Comparison of ENCODE assay signal across 7 cellular contexts in the genomic region with DNA sequence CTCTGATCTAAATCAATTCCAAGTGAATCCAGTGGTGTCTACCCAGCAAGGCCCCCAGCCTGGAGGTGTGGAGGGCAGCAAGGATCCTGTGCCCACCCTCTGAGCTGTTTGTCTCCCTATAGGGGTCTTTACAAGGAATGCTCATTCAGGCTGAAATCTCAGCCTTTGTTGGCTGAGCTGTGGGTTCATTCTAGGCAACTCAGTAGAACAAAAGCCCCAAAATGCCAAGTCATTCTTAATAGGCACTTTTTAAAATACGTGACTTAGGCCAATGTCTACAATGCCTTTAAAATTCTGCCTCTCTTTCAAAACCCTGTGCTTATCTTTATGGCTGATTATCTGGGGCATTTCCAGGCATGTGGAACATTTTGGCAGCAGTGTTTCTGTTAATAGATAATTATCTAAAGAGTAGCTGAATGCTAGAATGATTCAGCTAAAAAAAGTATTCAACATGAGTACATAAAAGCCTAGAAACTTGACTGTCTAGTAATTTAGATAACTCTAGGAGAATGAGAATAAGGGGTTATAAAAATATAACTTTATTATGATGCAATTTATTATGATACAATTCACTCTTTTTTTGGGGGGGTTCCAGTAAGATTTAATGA. TPM values are rescaled to one million over a fixed set of nuclear protein-coding genes. Genes with fewer than 3 reads are reported as not detected.
DNase-seq lines count a peak whose midpoint lies in the region; ATAC-seq and TF ChIP-seq lines count a peak whose summit lies in the region.
"Had no signal": no experiment of that assay in that cellular context is flagged by ENCODE, and none has a peak within 500 bp of the region (broad histone marks: within the 10 kb centered on the region; RNA-seq: fewer than 3 reads in every experiment).

No MANE protein-coding gene starts in this region.

- H3K9me3 ChIP-seq in esophagus (ENCODE audit: control insufficient read depth in 2 of 2, insufficient read depth in 1 of 2, low read depth in 1 of 2, low read length in 1 of 2), result peaks cover 0 to 2% of the 10 kb centered on the region in 2 donors
- H3K9me3 ChIP-seq in psoas muscle, result peaks cover 2% of the 10 kb centered on the region
- H3K9me3 ChIP-seq: Peyer's patch had no signal

- DNase-seq in NCI-H1105 treated with DMSO at 0.1 percent for 48 hours (lab: John Stamatoyannopoulos, UW) (peak; percentile 66), stromal cell of bone marrow (ENCODE audit: low read depth) (peak; percentile 53), psoas muscle (no peak)
- DNase-seq: Peyer's patch had no signal

- H3K27ac ChIP-seq in esophagus (ENCODE audit: low read depth in 2 of 2, low read length in 1 of 2) (peak overlapping the region; percentile 52 to 82), psoas muscle (no peak overlapping the region)

- intact Hi-C loops in psoas muscle (cut with DNase I), result no loop called here

- H3K36me3 ChIP-seq in esophagus (ENCODE audit: control insufficient read depth in 2 of 2, insufficient read depth in 2 of 2, low read length in 1 of 2), result no peaks in the 10 kb centered on the region
- H3K36me3 ChIP-seq in psoas muscle (ENCODE audit: insufficient read depth in 1 of 2, low read depth in 1 of 2), result no peaks in the 10 kb centered on the region
- H3K36me3 ChIP-seq: Peyer's patch had no signal

- H3K4me3 ChIP-seq in esophagus (ENCODE audit: low read depth in 1 of 2, low read length in 2 of 2) (no peak overlapping the region), psoas muscle (no peak overlapping the region)
- H3K4me3 ChIP-seq: Peyer's patch had no signal

- H3K4me1 ChIP-seq in esophagus (ENCODE audit: control insufficient read depth in 2 of 2, insufficient read depth in 2 of 2, low read length in 1 of 2) (peaks cover 0 to 4% of the 10 kb centered on the region in 2 donors), psoas muscle (no peaks in the 10 kb centered on the region)

- no peak for ATAC-seq in psoas muscle
- ATAC-seq in GM19395 (IDR thresholded peaks at IDR 0.05; ENCODE audit: unreplicated experiment), result no peak
- ATAC-seq in HG03521 (IDR thresholded peaks at IDR 0.05; ENCODE audit: unreplicated experiment), result no peak

- TF ChIP-seq CTCF in psoas muscle (IDR thresholded peaks at IDR 0.05), result no peak

- 19 to 31% methylated on average over 1 of the region's 1 CpG for WGBS in esophagus, 2 donors
- 38 to 49% (median 40%) methylated on average over 1 of the region's 1 CpG for WGBS in psoas muscle, 3 donors

- H3K27me3 ChIP-seq in esophagus (ENCODE audit: control insufficient read depth in 1 of 2, insufficient read depth in 2 of 2, low read length in 2 of 2), result no peaks in the 10 kb centered on the region
- H3K27me3 ChIP-seq in psoas muscle (ENCODE audit: insufficient read depth in 3 of 3, low read length in 2 of 3), result peaks cover 0 to under 1% (median 0%) of the 10 kb centered on the region in 3 donors
- H3K27me3 ChIP-seq: Peyer's patch had no signal

RNA-seq across cellular contexts. Expression of gene UGT1A6, which starts 7.4 kb away (rescaled TPM):
- 10 to 100 TPM in 1 of 2 donors, 1 to 10 TPM in 1; 4.8 to 22.4 TPM for polyA plus RNA-seq in esophagus
- not detected for total RNA-seq in psoas muscle
- not detected for polyA plus RNA-seq in psoas muscle

RNA-seq across cellular contexts. Expression of gene UGT1A5, which starts 12.6 kb away (rescaled TPM):
- 1 to 10 TPM in 1 of 2 donors, under 1 TPM in 1; 0.01 to 2.9 TPM for polyA plus RNA-seq in esophagus
- not detected for total RNA-seq in psoas muscle
- not detected for polyA plus RNA-seq in psoas muscle

RNA-seq across cellular contexts. Expression of gene UGT1A4, which starts 18.4 kb away (rescaled TPM):
- polyA plus RNA-seq in esophagus (1 to 10 TPM in 1 of 2 donors, under 1 TPM in 1; 0.69 to 2.5 TPM), psoas muscle (not detected)
- total RNA-seq in psoas muscle, result not detected

RNA-seq across cellular contexts. Expression of gene UGT1A7, which starts 18.4 kb away (rescaled TPM):
- polyA plus RNA-seq in esophagus (10 to 100 TPM; 28.8 to 54.2 TPM), psoas muscle (not detected)
- not detected for total RNA-seq in psoas muscle

RNA-seq across cellular contexts. Expression of gene UGT1A9, which starts 28.4 kb away (rescaled TPM):
- under 1 TPM; 0.01 to 0.31 TPM for polyA plus RNA-seq in esophagus
- total RNA-seq in psoas muscle, result not detected
- not detected for polyA plus RNA-seq in psoas muscle

Comparison
In these comparisons a context has a peak if more than half of its experiments do, and no peak if none do; other contexts are left out.
1. DNase-seq: peak in NCI-H1105 treated with DMSO at 0.1 percent for 48 hours (single experiment) and stromal cell of bone marrow (single experiment); none in psoas muscle (0 of 2).
2. RNA of gene UGT1A6, which starts 7.4 kb away (polyA plus RNA-seq): 4.8 to 22.4 TPM in esophagus; not detected in psoas muscle; every median in the first group is over 4 times any median in the second.